19 cellular contexts compared by ENCODE assay signal in the genomic region with DNA sequence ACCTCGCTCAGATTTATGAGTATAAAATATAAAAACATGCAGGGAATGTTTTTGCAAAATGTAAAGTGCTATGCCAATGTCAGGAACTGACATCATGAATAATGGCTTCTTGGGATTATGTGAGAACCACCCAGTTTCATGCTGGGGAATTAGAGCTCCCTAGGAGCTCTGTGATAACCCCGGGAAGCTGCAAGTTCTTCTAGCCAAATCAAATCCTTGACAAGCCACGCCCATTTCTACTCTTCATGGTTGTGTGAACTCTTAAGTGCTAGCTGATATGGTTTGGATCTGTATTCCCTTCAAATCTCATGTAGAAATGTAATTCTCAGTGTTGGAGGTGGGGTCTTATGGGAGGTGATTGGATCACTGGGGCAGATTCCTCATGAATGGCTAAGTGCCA.
"Had no signal": no experiment of that assay in that cellular context is flagged by ENCODE, and none has a peak within 500 bp of the region (broad histone marks: within the 10 kb centered on the region; RNA-seq: fewer than 3 reads in every experiment).

No MANE protein-coding gene starts in this region.

- H3K27ac ChIP-seq: esophagus squamous epithelium, left lung, lower lobe of right lung, neural progenitor cell, ovary, right atrium auricular region, stomach, thoracic aorta had no signal

- DNase-seq: dermis blood vessel endothelial cell; esophagus squamous epithelium; foreskin fibroblast; immature natural killer cell; left lung; lower lobe of right lung; midbrain; nucleus accumbens; ovary; small intestine; stimulated activated CD4-positive, alpha-beta T cell treated with anti-CD3 and anti-CD28 coated beads, Interleukin-12 subunit alpha, Interleukin-12 subunit beta, amount 100 ng/mL, for 4 hours; stimulated activated naive CD4-positive, alpha-beta T cell; stomach; substantia nigra; trophoblast cell had no signal

- H3K4me3 ChIP-seq: esophagus squamous epithelium, left lung, lower lobe of right lung, neural progenitor cell, ovary, right atrium auricular region, stomach, thoracic aorta had no signal

- H3K36me3 ChIP-seq: esophagus squamous epithelium, left lung, lower lobe of right lung, ovary, right atrium auricular region, stomach, thoracic aorta had no signal

- H3K9me3 ChIP-seq: esophagus squamous epithelium, left lung, lower lobe of right lung, ovary, right atrium auricular region, stomach, thoracic aorta had no signal

- ATAC-seq: left lung; lower lobe of right lung; natural killer cell treated with Interleukin-12 subunit alpha and Interleukin-12 subunit beta and Interleukin-15 and Interleukin-18, amount 100 ng/mL, for 72 hours had no signal

- H3K4me2 ChIP-seq: neural progenitor cell had no signal

- H3K4me1 ChIP-seq: esophagus squamous epithelium, left lung, lower lobe of right lung, right atrium auricular region, stomach had no signal

- H3K27me3 ChIP-seq: esophagus squamous epithelium, neural progenitor cell, ovary, right atrium auricular region, stomach had no signal

- H3K9ac ChIP-seq: neural progenitor cell had no signal
